Comparison of ENCODE assay signal across 8 cellular contexts in genomic region chr2:172836386-172837200, GRCh38.
DNase-seq lines count a peak whose midpoint lies in the region; ATAC-seq and TF ChIP-seq lines count a peak whose summit lies in the region.

No MANE protein-coding gene starts in this region.

- H3K4me3 Mint-ChIP-seq in T-cell, result no peak overlapping the region

- peak; percentile 12 for DNase-seq in COR-L47 (lab: John Stamatoyannopoulos, UW)
- DNase-seq in M059J (ENCODE audit: low read depth), result peak; percentile 95
- DNase-seq in body of pancreas, result no peak
- DNase-seq in lower lobe of right lung, result no peak
- no peak for DNase-seq in T-cell
- DNase-seq in UCSD-AML1 (lab: John Stamatoyannopoulos, UW; ENCODE audit: unreplicated experiment), result no peak

- peaks cover 3 to 18% of the 10 kb centered on the region in 2 donors for H3K27me3 Mint-ChIP-seq in T-cell

- no peak overlapping the region for H3K4me3 ChIP-seq in body of pancreas
- H3K4me3 ChIP-seq in lower lobe of right lung, result no peak overlapping the region

- H3K9me3 ChIP-seq in body of pancreas (no peaks in the 10 kb centered on the region), lower lobe of right lung (no peaks in the 10 kb centered on the region)

- 77 to 81% methylated on average over 6 of the region's 6 CpGs for WGBS in body of pancreas, 2 donors

- intact Hi-C loops in body of pancreas (cut with DNase I), result no loop called here
- intact Hi-C loops in lower lobe of right lung (cut with DNase I), result no loop called here

- ATAC-seq in body of pancreas (peak; percentile 45), lower lobe of right lung (peak; percentile 49 to 79), GM18909 (IDR thresholded peaks at IDR 0.05; ENCODE audit: poor library complexity, unreplicated experiment) (no peak), HG03139 (IDR thresholded peaks at IDR 0.05; ENCODE audit: unreplicated experiment) (no peak), T-cell (replicated peaks in 1 of 4) (no peak)

- CTCF ChIA-PET in T-cell (lab: Charles Lee), result interaction anchor here in 1 of 2 donors (0.5 kb wide), 1 partner anchor 451 kb away, joined by 5 read pairs; no protein-coding TSS in a partner anchor

- TF ChIP-seq POLR2A in body of pancreas (IDR thresholded peaks at IDR 0.05), result no peak

- TF ChIP-seq CTCF in body of pancreas (IDR thresholded peaks at IDR 0.05), result no peak
- no peak for TF ChIP-seq CTCF in lower lobe of right lung (IDR thresholded peaks at IDR 0.05)

- H3K4me1 Mint-ChIP-seq in T-cell, result peaks cover 0 to 4% (median 4%) of the 10 kb centered on the region in 3 donors

- no peaks in the 10 kb centered on the region for H3K36me3 Mint-ChIP-seq in T-cell

- H3K27me3 ChIP-seq in body of pancreas, result no peaks in the 10 kb centered on the region
- no peaks in the 10 kb centered on the region for H3K27me3 ChIP-seq in lower lobe of right lung (ENCODE audit: low read depth)

- H3K27ac Mint-ChIP-seq in T-cell, result no peak overlapping the region

- H3K36me3 ChIP-seq in body of pancreas (replicated peaks in 1 of 2; ENCODE audit: insufficient read depth in 1 of 2, low read depth in 2 of 2), result no peaks in the 10 kb centered on the region
- H3K36me3 ChIP-seq in lower lobe of right lung, result no peaks in the 10 kb centered on the region

- no peaks in the 10 kb centered on the region for H3K9me3 Mint-ChIP-seq in T-cell

- H3K4me1 ChIP-seq in body of pancreas (no peaks in the 10 kb centered on the region), lower lobe of right lung (no peaks in the 10 kb centered on the region)

- POLR2A ChIA-PET in T-cell (lab: Charles Lee), result no interaction called here

- H3K27ac ChIP-seq in body of pancreas, result no peak overlapping the region
- peak overlapping the region; percentile 1 for H3K27ac ChIP-seq in lower lobe of right lung

Comparison
In these comparisons a context has a peak if more than half of its experiments do, and no peak if none do; other contexts are left out.
1. DNase-seq: peak in COR-L47 (single experiment) and M059J (single experiment); none in body of pancreas (0 of 4), lower lobe of right lung (single experiment), T-cell (0 of 34) and UCSD-AML1 (single experiment).
2. ATAC-seq: peak in body of pancreas (single experiment) and lower lobe of right lung (2 of 2); none in GM18909 (single experiment), HG03139 (single experiment) and T-cell (0 of 4).